ENCODE assay signal across 21 cellular contexts in genomic region chr11:75041263-75041662, GRCh38. TPM values are rescaled to one million over a fixed set of nuclear protein-coding genes. Genes with fewer than 3 reads are reported as not detected.
A peak's percentile ranks its signal among the peaks of the same experiment; 100 is the strongest.
DNase-seq lines count a peak whose midpoint lies in the region; ATAC-seq and TF ChIP-seq lines count a peak whose summit lies in the region.
"Had no signal": no experiment of that assay in that cellular context is flagged by ENCODE, and none has a peak within 500 bp of the region (broad histone marks: within the 10 kb centered on the region; RNA-seq: fewer than 3 reads in every experiment).

No MANE protein-coding gene starts in this region.

- H3K4me3 Mint-ChIP-seq in chondrocyte (ENCODE audit: unreplicated experiment) = peak overlapping the region; percentile 73
- H3K4me3 Mint-ChIP-seq: CD4-positive, CD25-positive, alpha-beta regulatory T cell; CD8-positive, alpha-beta T cell had no signal

- no peaks in the 10 kb centered on the region for H3K9me3 Mint-ChIP-seq in chondrocyte (ENCODE audit: low read depth)

- H3K27me3 ChIP-seq in mesenchymal stem cell (ENCODE audit: control insufficient read depth in 1 of 2, insufficient read depth in 1 of 2, low read length in 2 of 2) = no peaks in the 10 kb centered on the region
- H3K27me3 ChIP-seq: BLaER1 had no signal

- peak overlapping the region; percentile 80 for H3K27ac Mint-ChIP-seq in chondrocyte (ENCODE audit: unreplicated experiment)
- H3K27ac Mint-ChIP-seq: CD4-positive, CD25-positive, alpha-beta regulatory T cell; CD8-positive, alpha-beta T cell had no signal

- H3K9ac ChIP-seq in mesenchymal stem cell (ENCODE audit: low read length) = no peak overlapping the region
- H3K9ac ChIP-seq: BLaER1, GM23248 had no signal

- in situ Hi-C loops in SK-MEL-5 (cut with HindIII; ENCODE audit: low pct_unique_long_range_greater_than_20kb, low sequenced_read_pairs) = no loop called here

- no peak overlapping the region for H3K4ac ChIP-seq in mesenchymal stem cell (ENCODE audit: low read depth in 1 of 2, low read length in 2 of 2)

- H3K27ac ChIP-seq in mesenchymal stem cell (ENCODE audit: low read length, poor library complexity, severe bottlenecking) = peak overlapping the region; percentile 66
- H3K27ac ChIP-seq: A549, BLaER1, C4-2B, GM23248 had no signal

- H2BK5ac ChIP-seq in mesenchymal stem cell (ENCODE audit: low read depth, low read length, poor library complexity, severe bottlenecking) = no peak overlapping the region

- H3K79me1 ChIP-seq in mesenchymal stem cell (replicated peaks; ENCODE audit: low read length, poor library complexity, severe bottlenecking) = peaks cover 6% of the 10 kb centered on the region

- peaks cover 0 to 7% of the 10 kb centered on the region in 2 experiments for H3K36me3 ChIP-seq in mesenchymal stem cell (ENCODE audit: control insufficient read depth in 1 of 2, insufficient read depth in 2 of 2, low read depth in 1 of 2, low read length in 2 of 2)
- H3K36me3 ChIP-seq: BLaER1 had no signal

- H3K18ac ChIP-seq in mesenchymal stem cell (ENCODE audit: low read depth in 1 of 2, low read length in 2 of 2) = no peak overlapping the region

- no peak overlapping the region for H2AFZ ChIP-seq in mesenchymal stem cell (ENCODE audit: low read depth, low read length)
- H2AFZ ChIP-seq: GM23248 had no signal

- DNase-seq in SK-MEL-5 (ENCODE audit: low read depth, low spot score) (peak; percentile 40), chondrocyte (ENCODE audit: low spot score) (no peak), mesenchymal stem cell (no peak), cerebellar nuclear complex (lab: John Stamatoyannopoulos, UW) (no peak)
- DNase-seq: 8988T; Caco-2; CD4-positive, CD25-positive, alpha-beta regulatory T cell; CD8-positive, alpha-beta T cell; DMS153; DND-41; GM23248; H7; HCEC 1CT had no signal

- no peak overlapping the region for H3K23ac ChIP-seq in mesenchymal stem cell (ENCODE audit: low read length in 2 of 2)

- no peak overlapping the region for H2BK15ac ChIP-seq in mesenchymal stem cell (ENCODE audit: low read depth, poor library complexity, severe bottlenecking)

- no peak for TF ChIP-seq CTCF in chondrocyte (IDR thresholded peaks at IDR 0.05)

- no peak overlapping the region for H4K91ac ChIP-seq in mesenchymal stem cell (ENCODE audit: low read length)

- H2AK5ac ChIP-seq in mesenchymal stem cell (ENCODE audit: low read length, severe bottlenecking) = no peak overlapping the region

- no peak overlapping the region for H3K4me3 ChIP-seq in mesenchymal stem cell (ENCODE audit: insufficient read depth in 1 of 2, low read depth in 1 of 2, low read length in 2 of 2)
- H3K4me3 ChIP-seq: A549, BLaER1, GM12878, GM23248 had no signal

- H4K8ac ChIP-seq in mesenchymal stem cell (ENCODE audit: low read length) = no peak overlapping the region

- H3K9me3 ChIP-seq in mesenchymal stem cell (ENCODE audit: control insufficient read depth, low read length) = no peaks in the 10 kb centered on the region
- H3K9me3 ChIP-seq: A549, Caco-2 had no signal

- H3K4me1 Mint-ChIP-seq in chondrocyte (ENCODE audit: low read depth) = peaks cover 19% of the 10 kb centered on the region

- H2BK120ac ChIP-seq in mesenchymal stem cell (ENCODE audit: low read depth, low read length) = no peak overlapping the region

- H2BK12ac ChIP-seq in mesenchymal stem cell (ENCODE audit: low read length in 2 of 2) = no peak overlapping the region

- H3K4me1 ChIP-seq in mesenchymal stem cell (ENCODE audit: control insufficient read depth, insufficient read depth, low read depth, low read length) = peaks cover 12% of the 10 kb centered on the region
- H3K4me1 ChIP-seq: A549 had no signal

- H3K14ac ChIP-seq in mesenchymal stem cell (ENCODE audit: low read length in 2 of 2) = no peak overlapping the region

- WGBS in mesenchymal stem cell = 100% methylated on average over 1 of the region's 2 CpGs

- no peaks in the 10 kb centered on the region for H3K27me3 Mint-ChIP-seq in chondrocyte (ENCODE audit: low read depth)

- ATAC-seq in GM19035 (IDR thresholded peaks at IDR 0.05; ENCODE audit: unreplicated experiment) = no peak
- ATAC-seq in HG03175 (IDR thresholded peaks at IDR 0.05; ENCODE audit: unreplicated experiment) = no peak
- no peak for ATAC-seq in GM19455 (IDR thresholded peaks at IDR 0.05; ENCODE audit: unreplicated experiment)
- ATAC-seq: A549; CD8-positive, alpha-beta T cell; GM12878 had no signal

- no peaks in the 10 kb centered on the region for H3K36me3 Mint-ChIP-seq in chondrocyte (ENCODE audit: low read depth)
- H3K36me3 Mint-ChIP-seq: CD8-positive, alpha-beta T cell had no signal

- H3K4me2 ChIP-seq in mesenchymal stem cell (ENCODE audit: low read length, poor library complexity, severe bottlenecking) = no peak overlapping the region
- H3K4me2 ChIP-seq: A549, BLaER1 had no signal

RNA-seq across cellular contexts. Expression of gene NEU3, which starts 52.5 kb away (rescaled TPM):
- total RNA-seq in SK-MEL-5 (2014; rRNA removed; shearing (Covaris generic)) = 46.8 and 50.8 TPM in 2 replicates
- polyA plus RNA-seq in SK-MEL-5 (2015; cell fraction: cytosol; rRNA removed) = 26.0 and 33.6 TPM in 2 replicates
- polyA plus RNA-seq in SK-MEL-5 (2015; cell fraction: nucleus; rRNA removed) = 83.0 and 87.9 TPM in 2 replicates
- 9.4 to 14.1 TPM (median 9.6 TPM) in 3 replicates for total RNA-seq in chondrocyte
- 3.6 TPM for polyA plus RNA-seq in mesenchymal stem cell (2013, experiment 1 of 2)
- polyA plus RNA-seq in mesenchymal stem cell (2013, experiment 2 of 2) = 3.0 TPM

RNA-seq across cellular contexts. Expression of gene OR2AT4, which starts 55.4 kb away (rescaled TPM):
- total RNA-seq in SK-MEL-5 (2014; rRNA removed; shearing (Covaris generic)) = 0.05 TPM in 1 of 2 replicates, not detected in the other
- 0.05 TPM in 1 of 2 replicates, not detected in the other for polyA plus RNA-seq in SK-MEL-5 (2015; cell fraction: cytosol; rRNA removed)
- not detected in 2 replicates for polyA plus RNA-seq in SK-MEL-5 (2015; cell fraction: nucleus; rRNA removed)
- total RNA-seq in chondrocyte = not detected in 3 replicates
- polyA plus RNA-seq in mesenchymal stem cell (2013, experiment 1 of 2) = not detected
- not detected for polyA plus RNA-seq in mesenchymal stem cell (2013, experiment 2 of 2)
- total RNA-seq: Caco-2; CD4-positive, CD25-positive, alpha-beta regulatory T cell; CD8-positive, alpha-beta T cell; GM12878; GM23248; H1; H7 had no signal
- polyA plus RNA-seq: CD4-positive, CD25-positive, alpha-beta regulatory T cell; GM23248; H1 had no signal
